ENCODE assay signal across 8 cellular contexts in the genomic region with DNA sequence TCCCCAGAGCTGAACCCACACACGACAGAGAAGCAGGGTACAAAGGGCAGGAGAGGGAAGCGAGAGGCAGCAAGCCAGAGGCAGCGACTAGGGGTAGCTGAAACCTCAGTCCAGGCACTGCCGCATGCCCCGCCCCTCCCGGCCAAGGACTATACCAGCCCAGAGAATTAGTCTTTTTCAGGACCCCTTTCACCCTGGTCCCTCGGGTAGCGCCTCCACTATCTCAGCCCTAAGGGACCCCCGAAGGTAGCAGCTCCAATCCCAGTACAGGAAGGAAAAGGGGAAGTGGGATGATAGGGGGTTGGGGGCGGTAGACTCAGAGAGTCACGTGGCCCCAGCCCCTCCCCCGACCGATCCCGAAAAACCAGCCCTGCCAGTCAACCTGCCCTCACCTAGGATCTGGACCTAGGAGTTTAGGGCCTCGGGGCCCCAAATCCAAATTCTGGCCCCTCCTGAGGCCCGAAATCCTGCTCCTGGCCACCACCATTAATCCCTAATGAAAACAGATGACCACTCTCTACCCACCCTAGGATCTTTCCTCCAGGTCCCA. TPM values are rescaled to one million over a fixed set of nuclear protein-coding genes. Genes with fewer than 3 reads are reported as not detected.
A peak's percentile ranks its signal among the peaks of the same experiment; 100 is the strongest.
DNase-seq lines count a peak whose midpoint lies in the region; ATAC-seq and TF ChIP-seq lines count a peak whose summit lies in the region.

No MANE protein-coding gene starts in this region.

- TF ChIP-seq CTCF in AG10803 (conservative IDR thresholded peaks at IDR 0.05; ENCODE audit: low read length) (no peak), adrenal gland (IDR thresholded peaks at IDR 0.05) (no peak), spleen (IDR thresholded peaks at IDR 0.05 in 8 of 11, conservative IDR thresholded peaks at IDR 0.05 in 3 of 11) (no peak)

- ATAC-seq in HG02840 (IDR thresholded peaks at IDR 0.05; ENCODE audit: low FRiP score, unreplicated experiment): no peak

- H3K27ac ChIP-seq in adrenal gland (peak overlapping the region in 4 of 5 donors; percentile 87 to 97 (median 95)), iPS-20b (ENCODE audit: low read length) (peak overlapping the region; percentile 3), spleen (peak overlapping the region; percentile 94 to 99 (median 98))

- H3K4me1 ChIP-seq in adrenal gland (replicated peaks in 1 of 2) (peaks cover 21 to 26% of the 10 kb centered on the region in 2 donors), iPS-20b (ENCODE audit: insufficient read depth, low read length) (no peaks in the 10 kb centered on the region), spleen (peaks cover 10 to 81% (median 53%) of the 10 kb centered on the region in 6 donors)

- no peaks in the 10 kb centered on the region for H3K27me3 ChIP-seq in adrenal gland
- no peaks in the 10 kb centered on the region for H3K27me3 ChIP-seq in iPS-20b (ENCODE audit: insufficient read depth, low read length)
- H3K27me3 ChIP-seq in spleen (replicated peaks in 1 of 7): no peaks in the 10 kb centered on the region

- no peaks in the 10 kb centered on the region for H3K9me3 ChIP-seq in adrenal gland (replicated peaks in 1 of 3)
- no peaks in the 10 kb centered on the region for H3K9me3 ChIP-seq in iPS-20b (ENCODE audit: insufficient read depth, low read depth, low read length)
- H3K9me3 ChIP-seq in spleen: no peaks in the 10 kb centered on the region

- DNase-seq in AG10803 (ENCODE audit: low read depth): no peak
- peak; percentile 72 for DNase-seq in HPDE6-E6E7 (ENCODE audit: extremely low spot score)
- peak; percentile 58 to 75 (median 68) for DNase-seq in adrenal gland
- DNase-seq in spleen: peak; percentile 87
- no peak for DNase-seq in HCEC 1CT
- no peak for DNase-seq in stimulated activated CD4-positive, alpha-beta T cell treated with anti-CD3 and anti-CD28 coated beads, Interleukin-2, amount 100 ng/mL, for 48 hours

- peak overlapping the region; percentile 71; the same call in 1 of the 2 replicates for H3K9ac ChIP-seq in iPS-20b (ENCODE audit: low read depth, low read length)

- H3K36me3 ChIP-seq in adrenal gland (replicated peaks in 1 of 2): peaks cover 0 to 47% of the 10 kb centered on the region in 2 donors
- peaks cover 19% of the 10 kb centered on the region for H3K36me3 ChIP-seq in iPS-20b (ENCODE audit: insufficient read depth, low read depth, low read length)
- peaks cover 0 to 73% (median 58%) of the 10 kb centered on the region in 6 donors for H3K36me3 ChIP-seq in spleen

- intact Hi-C loops in adrenal gland (cut with DNase I) (no loop called here), spleen (cut with DNase I; ENCODE audit: low total_unique reads) (no loop called here)

- 6 to 20% (median 8%) methylated on average over 3 to 16 of the region's 16 CpGs for WGBS in adrenal gland, 4 donors
- WGBS in spleen, 5 donors: 7 to 15% (median 9%) methylated on average over 7 to 16 of the region's 16 CpGs

- TF ChIP-seq POLR2A in adrenal gland (IDR thresholded peaks at IDR 0.05): no peak
- TF ChIP-seq POLR2A in spleen (IDR thresholded peaks at IDR 0.05): no peak

- H3K4me3 ChIP-seq in AG10803 (ENCODE audit: low read length) (peak overlapping the region; percentile 99), adrenal gland (peak overlapping the region in 3 of 4 donors; percentile 16 to 88 (median 67)), iPS-20b (ENCODE audit: low read length) (peak overlapping the region; percentile 98), spleen (peak overlapping the region; percentile 66 to 88 (median 84))

RNA-seq across cellular contexts. Expression of gene RGL2, which starts 1.3 kb away (rescaled TPM):
- total RNA-seq in adrenal gland (100 to 1,000 TPM in 1 of 8 donors, 10 to 100 TPM in 7; 51.3 to 177 (median 85.4) TPM), spleen (100 to 1,000 TPM; 123 to 212 (median 146) TPM)
- polyA plus RNA-seq in adrenal gland (100 to 1,000 TPM in 2 of 3 donors, 10 to 100 TPM in 1; 36.4 to 224 (median 147) TPM), spleen (100 to 1,000 TPM in 2 of 3 donors, 10 to 100 TPM in 1; 73.3 to 180 (median 133) TPM)

RNA-seq across cellular contexts. Expression of gene PFDN6, which starts 8.1 kb away (rescaled TPM):
- total RNA-seq in adrenal gland (100 to 1,000 TPM in 1 of 8 donors, 10 to 100 TPM in 6, 1 to 10 TPM in 1; 6.8 to 137 (median 45.7) TPM), spleen (10 to 100 TPM; 11.3 to 35.7 (median 26.5) TPM)
- polyA plus RNA-seq in adrenal gland (100 to 1,000 TPM; 180 to 830 (median 713) TPM), spleen (100 to 1,000 TPM; 150 to 169 (median 158) TPM)

RNA-seq across cellular contexts. Expression of gene WDR46, which starts 8.4 kb away (rescaled TPM):
- 100 to 1,000 TPM in 1 of 8 donors, 10 to 100 TPM in 7; 44.0 to 117 (median 50.2) TPM for total RNA-seq in adrenal gland
- polyA plus RNA-seq in adrenal gland: 100 to 1,000 TPM in 2 of 3 donors, 10 to 100 TPM in 1; 48.7 to 139 (median 104) TPM
- total RNA-seq in spleen: 10 to 100 TPM; 30.5 to 53.1 (median 43.6) TPM
- 100 to 1,000 TPM in 1 of 3 donors, 10 to 100 TPM in 2; 52.6 to 101 (median 96.1) TPM for polyA plus RNA-seq in spleen

RNA-seq across cellular contexts. Expression of gene TAPBP, which starts 16.4 kb away (rescaled TPM):
- total RNA-seq in adrenal gland (100 to 1,000 TPM; 112 to 322 (median 218) TPM), spleen (100 to 1,000 TPM; 238 to 292 (median 285) TPM)
- polyA plus RNA-seq in adrenal gland (100 to 1,000 TPM in 2 of 3 donors, 10 to 100 TPM in 1; 38.7 to 163 (median 107) TPM), spleen (100 to 1,000 TPM in 1 of 3 donors, 10 to 100 TPM in 2; 42.6 to 101 (median 81.6) TPM)

RNA-seq across cellular contexts. Expression of gene ZBTB22, which starts 20.1 kb away (rescaled TPM):
- total RNA-seq in adrenal gland (10 to 100 TPM; 18.8 to 40.3 (median 24.8) TPM), spleen (10 to 100 TPM; 16.1 to 27.2 (median 20.1) TPM)
- polyA plus RNA-seq in adrenal gland (10 to 100 TPM; 13.0 to 17.9 (median 15.4) TPM), spleen (10 to 100 TPM; 10.8 to 19.8 (median 15.4) TPM)

Comparison
In these comparisons a context has a peak if more than half of its experiments do, and no peak if none do; other contexts are left out.
1. DNase-seq: peak in HPDE6-E6E7 (single experiment), adrenal gland (7 of 7) and spleen (single experiment); none in AG10803 (single experiment), HCEC 1CT (single experiment) and stimulated activated CD4-positive, alpha-beta T cell treated with anti-CD3 and anti-CD28 coated beads, Interleukin-2, amount 100 ng/mL, for 48 hours (0 of 2).
2. H3K27ac ChIP-seq: peak in every context shown above with its lines; median percentile 98 in spleen; 95 in adrenal gland; 3 in iPS-20b.
3. Peak in every context shown above with its lines, with median percentiles within 50 percentile points of each other: H3K4me3 ChIP-seq.